ENCODE assay signal across 7 cellular contexts in the genomic region with DNA sequence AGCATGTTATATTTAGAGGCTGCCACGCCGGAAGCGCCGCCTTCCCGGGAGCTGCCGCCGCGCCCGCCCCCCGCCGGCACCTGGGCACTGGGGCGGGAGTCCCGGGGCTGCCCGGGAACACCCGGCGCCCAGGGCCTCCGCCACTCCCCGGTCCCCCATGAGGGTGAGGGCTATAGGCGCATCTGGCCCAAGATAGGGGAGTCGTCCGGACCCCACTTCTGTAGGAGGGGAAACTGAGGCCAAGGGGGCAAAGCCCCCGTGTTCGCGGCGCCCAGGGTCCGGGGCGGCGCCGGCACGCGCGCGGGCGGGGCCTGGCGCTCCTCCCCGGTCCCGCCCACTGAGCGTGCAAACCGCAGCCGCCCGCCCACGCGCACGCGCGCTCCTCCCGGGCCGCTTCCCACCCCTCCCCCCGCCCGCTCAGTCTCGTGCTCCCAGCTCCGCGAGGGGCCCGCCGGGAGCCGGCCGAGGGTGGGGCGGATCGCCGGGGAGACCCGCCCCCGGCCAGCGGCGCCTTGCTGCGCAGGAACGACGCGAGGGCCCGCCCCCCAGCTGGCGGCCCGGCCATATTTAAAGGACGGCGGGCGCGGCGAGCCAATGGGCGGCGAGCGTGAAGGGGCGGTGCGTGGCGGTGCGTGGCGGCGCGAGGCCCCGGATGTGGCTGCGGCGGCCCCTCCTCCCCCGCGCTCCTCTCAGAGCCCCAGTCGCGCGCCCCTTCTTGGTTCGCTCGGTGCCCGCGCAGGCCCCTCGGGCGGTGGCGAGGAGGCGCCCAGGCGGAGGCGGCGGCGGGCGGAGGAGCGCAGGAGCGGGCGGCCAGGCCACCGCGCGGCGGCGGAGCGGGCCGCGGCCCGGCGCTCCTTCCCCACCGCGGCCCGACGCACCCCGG. TPM values are rescaled to one million over a fixed set of nuclear protein-coding genes. Genes with fewer than 3 reads are reported as not detected.
DNase-seq lines count a peak whose midpoint lies in the region; ATAC-seq and TF ChIP-seq lines count a peak whose summit lies in the region.

A gene (plus strand): TSS at position 700 of the 883 bp plus-strand sequence. CDS start 192 bp downstream, outside the sequence.

- DNase-seq in NCI-H2081 treated with DMSO at 0.1 percent for 48 hours (lab: John Stamatoyannopoulos, UW) (peak; percentile 81), T1000 (lab: John Stamatoyannopoulos, UW) (peak; percentile 78), astrocyte of the hippocampus (ENCODE audit: low read depth, low spot score) (peak; percentile 100), hepatocyte (ENCODE audit: low spot score) (peak; percentile 99), retina (peak; percentile 96)

- H3K9me2 ChIP-seq in hepatocyte (replicated peaks; ENCODE audit: insufficient read depth), result no peaks in the 10 kb centered on the region

- H3K27me3 ChIP-seq in hepatocyte, result no peaks in the 10 kb centered on the region

- no peak for TF ChIP-seq CTCF in hepatocyte (IDR thresholded peaks at IDR 0.05; ENCODE audit: poor library complexity)

- peaks cover 23% of the 10 kb centered on the region for H3K4me1 ChIP-seq in hepatocyte (ENCODE audit: insufficient read depth)

- peaks cover 39% of the 10 kb centered on the region for H4K20me1 ChIP-seq in hepatocyte (ENCODE audit: insufficient read depth, poor library complexity, severe bottlenecking)

- peak within 1 kb of the TSS; percentile 96 for H3K4me3 ChIP-seq in hepatocyte

- no peaks in the 10 kb centered on the region for H3K9me3 ChIP-seq in hepatocyte (ENCODE audit: low read depth)

- 2% methylated on average over 38 of the region's 125 CpGs for WGBS in hepatocyte (ENCODE audit: low lambda C conversion rate, missing lambda C conversion rate)

- H3K36me3 ChIP-seq in hepatocyte (replicated peaks; ENCODE audit: insufficient read depth, low read depth), result no peaks in the 10 kb centered on the region

- peak within 1 kb of the TSS; percentile 91 for H3K4me2 ChIP-seq in hepatocyte

- ATAC-seq in GM18517 (IDR thresholded peaks at IDR 0.05; ENCODE audit: unreplicated experiment) (peak; percentile 78), HG03039 (IDR thresholded peaks at IDR 0.05; ENCODE audit: unreplicated experiment) (peak; percentile 70)

- H3K27ac ChIP-seq in hepatocyte, result peak within 1 kb of the TSS; percentile 99

- H2AFZ ChIP-seq in hepatocyte, result peak within 1 kb of the TSS; percentile 76

- H3K79me2 ChIP-seq in hepatocyte, result peaks cover 44% of the 10 kb centered on the region

RNA-seq across cellular contexts. Expression of the gene that starts here (rescaled TPM):
- 32.5 and 43.1 TPM in 2 replicates for total RNA-seq in hepatocyte
- polyA plus RNA-seq in hepatocyte, result 4.8 and 7.1 TPM in 2 replicates

Comparison
In these comparisons a context has a peak if more than half of its experiments do, and no peak if none do; other contexts are left out.
1. Peak in every context shown above with its lines: DNase-seq, ATAC-seq, H3K4me3 ChIP-seq and H3K27ac ChIP-seq.